26 cellular contexts compared by ENCODE assay signal in the genomic region with DNA sequence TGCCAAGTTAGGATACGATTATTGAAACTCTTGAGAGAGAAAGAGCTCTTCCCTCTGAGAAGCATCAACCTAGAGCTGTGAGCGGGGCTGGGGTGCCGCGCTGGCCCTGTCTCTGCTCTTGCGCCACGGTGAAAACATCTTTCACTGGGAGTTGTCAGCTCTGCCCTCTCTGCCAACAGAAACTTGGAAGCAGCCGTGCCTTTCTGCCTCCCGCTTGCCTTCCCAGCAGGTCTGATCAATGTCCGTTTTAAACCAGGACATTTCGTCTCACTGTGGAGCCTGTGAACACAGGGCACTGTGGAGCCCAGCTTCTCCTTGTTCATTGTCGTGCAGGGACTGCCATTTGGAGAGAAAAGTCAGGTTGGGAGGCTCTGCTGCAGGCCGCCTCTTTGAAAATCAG.
A peak's percentile ranks its signal among the peaks of the same experiment; 100 is the strongest.
DNase-seq lines count a peak whose midpoint lies in the region; ATAC-seq, FAIRE-seq and TF ChIP-seq lines count a peak whose summit lies in the region.
"Had no signal": no experiment of that assay in that cellular context is flagged by ENCODE, and none has a peak within 500 bp of the region (broad histone marks: within the 10 kb centered on the region; RNA-seq: fewer than 3 reads in every experiment).

No MANE protein-coding gene starts in this region.

- no peaks in the 10 kb centered on the region for H3K36me3 Mint-ChIP-seq in astrocyte (ENCODE audit: low read depth, unreplicated experiment)
- H3K36me3 Mint-ChIP-seq: activated naive CD8-positive, alpha-beta T cell treated with anti-CD3 and anti-CD28 coated beads for 36 hours had no signal

- intact Hi-C loops in prostate gland (cut with DNase I), result no loop called here

- DNase-seq in AG10803 (ENCODE audit: low read depth), result peak; percentile 36
- no peak for DNase-seq in astrocyte (ENCODE audit: low read depth)
- DNase-seq in medulla oblongata (ENCODE audit: extremely low spot score), result peak; percentile 50
- DNase-seq in prostate gland (ENCODE audit: low spot score), result peak; percentile 81
- no peak for DNase-seq in tibial nerve (ENCODE audit: low spot score in 2 of 2)
- DNase-seq in NCI-H446 treated with DMSO at 0.1 percent for 48 hours (lab: John Stamatoyannopoulos, UW), result no peak
- DNase-seq: activated CD4-positive, alpha-beta memory T cell treated with anti-CD3 and anti-CD28 coated beads, Interleukin-2, amount 10 ng/mL, durations not matched to agents 7 days and 5 days; activated naive CD8-positive, alpha-beta T cell treated with anti-CD3 and anti-CD28 coated beads for 36 hours; Caco-2; DMS79 treated with DMSO at 0.1 percent for 48 hours; heart left ventricle; left colon; NCI-H1105 treated with DMSO at 0.1 percent for 48 hours; NCI-H2081; NCI-H510A; upper lobe of left lung had no signal

- no peak overlapping the region for H3K4me3 ChIP-seq in AG10803 (ENCODE audit: low read length)
- no peak overlapping the region for H3K4me3 ChIP-seq in astrocyte (ENCODE audit: insufficient read depth, low read depth, low read length)
- no peak overlapping the region for H3K4me3 ChIP-seq in prostate gland
- H3K4me3 ChIP-seq in tibial nerve, result no peak overlapping the region
- H3K4me3 ChIP-seq: ascending aorta; BLaER1 treated with 17β-estradiol and CSF1 and Interleukin-3, amounts not matched to agents 10 nM and 100 nM; heart left ventricle; psoas muscle; skin epidermis; upper lobe of left lung had no signal

- H3K27ac ChIP-seq in astrocyte (ENCODE audit: low read depth, low read length) (no peak overlapping the region), prostate gland (peak overlapping the region; percentile 68 to 78), tibial nerve (no peak overlapping the region)
- H3K27ac ChIP-seq: ascending aorta; BLaER1 treated with 17β-estradiol and CSF1 and Interleukin-3, amounts not matched to agents 10 nM and 100 nM; psoas muscle; upper lobe of left lung had no signal

- no peaks in the 10 kb centered on the region for H3K36me3 ChIP-seq in astrocyte (ENCODE audit: insufficient read depth, low read length)
- no peaks in the 10 kb centered on the region for H3K36me3 ChIP-seq in prostate gland
- no peaks in the 10 kb centered on the region for H3K36me3 ChIP-seq in tibial nerve
- H3K36me3 ChIP-seq: ascending aorta; BLaER1 treated with 17β-estradiol and CSF1 and Interleukin-3, amounts not matched to agents 10 nM and 100 nM; heart left ventricle; upper lobe of left lung had no signal

- no peak for FAIRE-seq in astrocyte (lab: Jason Lieb, UNC)
- FAIRE-seq: GM12891 had no signal

- no peak for TF ChIP-seq POLR2A in prostate gland (IDR thresholded peaks at IDR 0.05)
- no peak for TF ChIP-seq POLR2A in tibial nerve (IDR thresholded peaks at IDR 0.05)

- H3K4me3 Mint-ChIP-seq in astrocyte (ENCODE audit: unreplicated experiment), result no peak overlapping the region
- H3K4me3 Mint-ChIP-seq: activated CD4-positive, alpha-beta memory T cell treated with anti-CD3 and anti-CD28 coated beads, Interleukin-2, amount 10 ng/mL, durations not matched to agents 7 days and 5 days; activated naive CD8-positive, alpha-beta T cell treated with anti-CD3 and anti-CD28 coated beads for 36 hours; neural crest cell had no signal

- H3K27me3 ChIP-seq in astrocyte (ENCODE audit: insufficient read depth, low read length) (no peaks in the 10 kb centered on the region), prostate gland (replicated peaks; ENCODE audit: insufficient read depth) (no peaks in the 10 kb centered on the region), tibial nerve (no peaks in the 10 kb centered on the region)
- H3K27me3 ChIP-seq: ascending aorta; BLaER1 treated with 17β-estradiol and CSF1 and Interleukin-3, amounts not matched to agents 10 nM and 100 nM; heart left ventricle; upper lobe of left lung had no signal

- H3K4me1 ChIP-seq in astrocyte (ENCODE audit: insufficient read depth, low read length) (peaks cover 7% of the 10 kb centered on the region), prostate gland (replicated peaks) (peaks cover 9% of the 10 kb centered on the region), tibial nerve (peaks cover 0 to 20% (median 0%) of the 10 kb centered on the region in 4 donors)
- H3K4me1 ChIP-seq: psoas muscle, upper lobe of left lung had no signal

- peaks cover 37% of the 10 kb centered on the region for H3K27me3 Mint-ChIP-seq in astrocyte (ENCODE audit: low read depth, unreplicated experiment)
- H3K27me3 Mint-ChIP-seq: activated CD4-positive, alpha-beta memory T cell treated with anti-CD3 and anti-CD28 coated beads, Interleukin-2, amount 10 ng/mL, durations not matched to agents 7 days and 5 days; activated naive CD8-positive, alpha-beta T cell treated with anti-CD3 and anti-CD28 coated beads for 36 hours had no signal

- TF ChIP-seq CTCF in AG10803 (conservative IDR thresholded peaks at IDR 0.05; ENCODE audit: low read length) (no peak), astrocyte (IDR thresholded peaks at IDR 0.05; ENCODE audit: insufficient read depth, low read depth, low read length) (no peak), prostate gland (IDR thresholded peaks at IDR 0.05) (no peak), tibial nerve (IDR thresholded peaks at IDR 0.05) (no peak)

- TF ChIP-seq EP300 in tibial nerve (IDR thresholded peaks at IDR 0.05), result no peak

- WGBS in prostate gland, result 28% methylated on average over 12 of the region's 12 CpGs
- WGBS in tibial nerve, 2 donors, result 66 to 77% methylated on average over 12 of the region's 12 CpGs

- H3K9me3 Mint-ChIP-seq in astrocyte (ENCODE audit: unreplicated experiment), result peaks cover 6% of the 10 kb centered on the region
- H3K9me3 Mint-ChIP-seq: activated CD4-positive, alpha-beta memory T cell treated with anti-CD3 and anti-CD28 coated beads, Interleukin-2, amount 10 ng/mL, durations not matched to agents 7 days and 5 days; activated naive CD8-positive, alpha-beta T cell treated with anti-CD3 and anti-CD28 coated beads for 36 hours had no signal

- H3K9ac ChIP-seq in astrocyte (ENCODE audit: low read length), result no peak overlapping the region
- H3K9ac ChIP-seq: BLaER1 treated with 17β-estradiol and CSF1 and Interleukin-3, amounts not matched to agents 10 nM and 100 nM had no signal

- no peaks in the 10 kb centered on the region for H4K20me1 ChIP-seq in astrocyte (ENCODE audit: insufficient read depth, low read length)
- H4K20me1 ChIP-seq: BLaER1 treated with 17β-estradiol and CSF1 and Interleukin-3, amounts not matched to agents 10 nM and 100 nM had no signal

- H3K9me3 ChIP-seq in astrocyte (ENCODE audit: insufficient read depth, low read depth, low read length) (no peaks in the 10 kb centered on the region), prostate gland (no peaks in the 10 kb centered on the region), tibial nerve (no peaks in the 10 kb centered on the region)
- H3K9me3 ChIP-seq: ascending aorta, heart left ventricle, psoas muscle, upper lobe of left lung had no signal

- no peak overlapping the region for H3K27ac Mint-ChIP-seq in astrocyte (ENCODE audit: unreplicated experiment)
- H3K27ac Mint-ChIP-seq: activated CD4-positive, alpha-beta memory T cell treated with anti-CD3 and anti-CD28 coated beads, Interleukin-2, amount 10 ng/mL, durations not matched to agents 7 days and 5 days; activated naive CD8-positive, alpha-beta T cell treated with anti-CD3 and anti-CD28 coated beads for 36 hours had no signal

- ATAC-seq in HG02642 (IDR thresholded peaks at IDR 0.05; ENCODE audit: poor library complexity, unreplicated experiment), result no peak
- ATAC-seq in GM18868 (IDR thresholded peaks at IDR 0.05; ENCODE audit: unreplicated experiment), result no peak
- ATAC-seq: HCT116, heart left ventricle, left colon, Panc1 had no signal

- H3K4me1 Mint-ChIP-seq in astrocyte (ENCODE audit: low read depth, unreplicated experiment), result peaks cover 9% of the 10 kb centered on the region
- H3K4me1 Mint-ChIP-seq: activated CD4-positive, alpha-beta memory T cell treated with anti-CD3 and anti-CD28 coated beads, Interleukin-2, amount 10 ng/mL, durations not matched to agents 7 days and 5 days; activated naive CD8-positive, alpha-beta T cell treated with anti-CD3 and anti-CD28 coated beads for 36 hours had no signal

- no peaks in the 10 kb centered on the region for H3K79me2 ChIP-seq in astrocyte (ENCODE audit: insufficient read depth, low read length)

- peak overlapping the region; percentile 14 for H3K4me2 ChIP-seq in astrocyte (ENCODE audit: low read length)
- H3K4me2 ChIP-seq: BLaER1 treated with 17β-estradiol and CSF1 and Interleukin-3, amounts not matched to agents 10 nM and 100 nM had no signal

- H2AFZ ChIP-seq in astrocyte (ENCODE audit: low read depth, low read length), result peak overlapping the region; percentile 43

Comparison
In these comparisons a context has a peak if more than half of its experiments do, and no peak if none do; other contexts are left out.
1. DNase-seq: peak in AG10803 (single experiment), medulla oblongata (single experiment) and prostate gland (single experiment); none in astrocyte (single experiment), tibial nerve (0 of 2) and NCI-H446 treated with DMSO at 0.1 percent for 48 hours (single experiment).
2. H3K27ac ChIP-seq: peak in prostate gland (2 of 2); none in astrocyte (single experiment) and tibial nerve (0 of 4).